Comparison of ENCODE assay signal across 8 cellular contexts in the genomic region with DNA sequence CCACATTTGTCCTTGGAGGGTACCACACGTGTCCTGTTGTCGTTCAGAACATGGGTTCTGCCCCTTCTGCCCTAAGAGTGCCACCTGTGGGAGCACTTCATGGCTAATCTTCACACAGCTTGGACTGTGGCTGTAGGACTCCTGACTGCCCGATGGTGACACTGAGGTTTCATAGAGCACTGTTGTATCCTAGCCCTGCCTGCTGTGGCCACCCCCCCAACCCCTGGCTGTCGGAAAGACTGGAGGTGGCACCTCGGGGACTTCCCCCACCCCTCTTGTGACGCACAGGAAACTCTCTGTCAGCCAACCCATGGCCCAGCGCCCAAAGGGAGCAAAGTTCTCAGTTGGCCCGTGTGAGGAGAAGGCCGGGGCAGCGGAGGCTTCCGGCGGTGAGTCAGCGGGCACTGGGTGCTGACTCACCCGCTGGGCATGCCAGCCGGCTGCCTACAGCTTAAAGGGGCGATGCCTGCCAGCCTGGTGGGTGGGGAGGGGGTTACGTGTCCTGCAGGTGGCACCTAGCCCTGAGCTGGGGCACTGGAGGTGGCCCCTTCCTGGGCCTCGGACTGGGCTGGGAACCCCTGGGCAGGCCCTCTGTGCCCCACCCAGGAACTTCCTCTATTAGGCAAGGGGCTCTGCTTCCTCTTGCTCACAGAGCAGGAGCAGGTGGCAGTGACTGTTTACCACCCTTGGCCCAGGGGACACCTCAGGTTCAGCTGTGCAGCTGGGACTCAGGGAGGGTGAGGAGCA. TPM values are rescaled to one million over a fixed set of nuclear protein-coding genes. Genes with fewer than 3 reads are reported as not detected.
DNase-seq lines count a peak whose midpoint lies in the region; ATAC-seq and TF ChIP-seq lines count a peak whose summit lies in the region.

No MANE protein-coding gene starts in this region.

- H3K27ac ChIP-seq in OCI-LY7 (ENCODE audit: low read depth, low read length, poor library complexity, severe bottlenecking) (peak overlapping the region; percentile 95), esophagus muscularis mucosa (replicated peaks in 1 of 4) (peak overlapping the region; percentile 93 to 98 (median 96)), neutrophil (peak overlapping the region; percentile 100), substantia nigra (ENCODE audit: low read depth, low read length, poor library complexity, severe bottlenecking) (peak overlapping the region; percentile 67)

- H3K9me2 ChIP-seq in OCI-LY7 (ENCODE audit: insufficient read depth, low read length), result no peaks in the 10 kb centered on the region

- peak overlapping the region; percentile 92 for H3K4me2 ChIP-seq in OCI-LY7 (ENCODE audit: low read length)

- H3K4me3 ChIP-seq in OCI-LY7 (ENCODE audit: low read depth, low read length, poor library complexity, severe bottlenecking) (peak overlapping the region; percentile 84), esophagus muscularis mucosa (peak overlapping the region; percentile 82 to 93 (median 86)), neutrophil (ENCODE audit: low read depth in 1 of 2, low read length in 1 of 2) (peak overlapping the region; percentile 83 to 93)

- peak overlapping the region; percentile 33; the same call in 1 of the 2 replicates for H2AFZ ChIP-seq in OCI-LY7 (ENCODE audit: low read length)

- H3K79me2 ChIP-seq in OCI-LY7 (ENCODE audit: insufficient read depth, low read depth, low read length), result peaks cover 51% of the 10 kb centered on the region

- TF ChIP-seq EP300 in esophagus muscularis mucosa (IDR thresholded peaks at IDR 0.05), result peak; percentile 55

- no peaks in the 10 kb centered on the region for H3K27me3 ChIP-seq in esophagus muscularis mucosa
- H3K27me3 ChIP-seq in neutrophil, result peaks cover 6% of the 10 kb centered on the region

- H3K4me1 ChIP-seq in OCI-LY7 (ENCODE audit: insufficient read depth, low read length, poor library complexity, severe bottlenecking) (peaks cover 47% of the 10 kb centered on the region), esophagus muscularis mucosa (peaks cover 55 to 80% (median 76%) of the 10 kb centered on the region in 4 donors), neutrophil (ENCODE audit: control insufficient read depth in 1 of 2, insufficient read depth in 1 of 2, low read depth in 1 of 2, low read length in 1 of 2) (peaks cover 59 to 62% of the 10 kb centered on the region in 2 experiments)

- ATAC-seq in GM18517 (IDR thresholded peaks at IDR 0.05; ENCODE audit: unreplicated experiment) (peak; percentile 38), HG03103 (IDR thresholded peaks at IDR 0.05; ENCODE audit: low read depth, unreplicated experiment) (peak; percentile 33)

- TF ChIP-seq CTCF in OCI-LY7 (conservative IDR thresholded peaks at IDR 0.05; ENCODE audit: low read length), result no peak
- TF ChIP-seq CTCF in esophagus muscularis mucosa (IDR thresholded peaks at IDR 0.05), result no peak
- peak; percentile 65 for TF ChIP-seq CTCF in neutrophil (IDR thresholded peaks at IDR 0.05)

- peak; percentile 95 for DNase-seq in OCI-LY7 (ENCODE audit: low spot score)
- DNase-seq in activated T-cell treated with anti-CD3 and anti-CD28 coated beads for 48 hours (ENCODE audit: low read depth), result peak; percentile 95
- peak; percentile 99 for DNase-seq in esophagus muscularis mucosa (ENCODE audit: extremely low spot score)
- peak in 47 of 49 donors; percentile 41 to 97 (median 78) for DNase-seq in substantia nigra (lab: John Stamatoyannopoulos, UW)
- DNase-seq in DMS79 (lab: John Stamatoyannopoulos, UW), result no peak

- TF ChIP-seq POLR2A in esophagus muscularis mucosa (IDR thresholded peaks at IDR 0.05; ENCODE audit: low read depth), result peak; percentile 57

- intact Hi-C loops in OCI-LY7 (cut with micrococcal nuclease; ENCODE audit: unreplicated experiment) (loop anchor here (2.0 to 5.0 kb wide), 2 partner anchors 75 to 246 kb away; a partner anchor contains a TSS), esophagus muscularis mucosa (cut with DNase I) (no loop called here)

- CTCF ChIA-PET in OCI-LY7 (lab: Charles Lee; ENCODE audit: unreplicated experiment), result interaction anchor here (0.6 to 2.1 kb wide), 2 partner anchors 8 to 18 kb away, joined by 3 to 13 read pairs; no protein-coding TSS in a partner anchor

- WGBS in esophagus muscularis mucosa, result 10% methylated on average over 6 of the region's 18 CpGs

- H3K36me3 ChIP-seq in OCI-LY7 (ENCODE audit: insufficient read depth, low read length), result peaks cover 11% of the 10 kb centered on the region
- H3K36me3 ChIP-seq in esophagus muscularis mucosa, result peaks cover 0 to 14% (median 3%) of the 10 kb centered on the region in 4 donors
- H3K36me3 ChIP-seq in neutrophil, result peaks cover 25% of the 10 kb centered on the region

- POLR2A ChIA-PET in OCI-LY7 (lab: Charles Lee), result interaction anchor here (0.6 to 4.4 kb wide), 3 partner anchors 11 to 262 kb away, joined by 4 to 31 read pairs (median 6); no protein-coding TSS in a partner anchor

- H3K9me3 ChIP-seq in OCI-LY7 (ENCODE audit: low read length), result no peaks in the 10 kb centered on the region
- H3K9me3 ChIP-seq in esophagus muscularis mucosa, result no peaks in the 10 kb centered on the region
- no peaks in the 10 kb centered on the region for H3K9me3 ChIP-seq in neutrophil

- BruUV-seq in OCI-LY7 (replicated peaks; lab: Mats Ljungman, UMichigan), result no TSS peak

- no peaks in the 10 kb centered on the region for H4K20me1 ChIP-seq in OCI-LY7 (ENCODE audit: insufficient read depth, low read length)

RNA-seq across cellular contexts. Expression of a gene that starts 3.4 kb away (rescaled TPM):
- 13.6 and 27.8 TPM in 2 replicates for total RNA-seq in OCI-LY7 (2014; rRNA removed; shearing (Covaris generic))
- total RNA-seq in OCI-LY7 (2022) (70.3 and 71.5 TPM in 2 replicates), esophagus muscularis mucosa (10 to 100 TPM; 23.3 to 42.4 (median 30.5) TPM)

RNA-seq across cellular contexts. Expression of a gene that starts 34.7 kb away (rescaled TPM):
- total RNA-seq in OCI-LY7 (2014; rRNA removed; shearing (Covaris generic)), result 0.41 and 0.85 TPM in 2 replicates
- 6.0 and 6.8 TPM in 2 replicates for total RNA-seq in OCI-LY7 (2022)
- total RNA-seq in esophagus muscularis mucosa, result 10 to 100 TPM; 12.3 to 26.2 (median 18.1) TPM
